Comparison of ENCODE assay signal across 8 cellular contexts in genomic region chr19:51960621-51961233, GRCh38. TPM values are rescaled to one million over a fixed set of nuclear protein-coding genes. Genes with fewer than 3 reads are reported as not detected.
DNase-seq lines count a peak whose midpoint lies in the region; ATAC-seq, FAIRE-seq and TF ChIP-seq lines count a peak whose summit lies in the region.
"Not testable (repeated sequence)": the region's sequence is repeated elsewhere in the genome, so short reads cannot be mapped to it uniquely, and the experiment has no call there.

No MANE protein-coding gene starts in this region.

- peaks cover 13% of the 10 kb centered on the region for H3K9me3 ChIP-seq in WERI-Rb-1 (ENCODE audit: severe bottlenecking)
- H3K9me3 ChIP-seq in cardiac muscle cell (ENCODE audit: low read depth); HepG2 (ENCODE audit: low read length); trophoblast cell (ENCODE audit: insufficient read depth, low read depth, low read length): not testable (repeated sequence)

- not testable (repeated sequence) for H3K27me3 ChIP-seq in WERI-Rb-1 (ENCODE audit: insufficient read depth, low read depth, severe bottlenecking); cardiac muscle cell; HepG2 (ENCODE audit: control insufficient read depth in 1 of 2, insufficient read depth in 2 of 2, low read length in 2 of 2); trophoblast cell (ENCODE audit: insufficient read depth, low read length)

- H3K4ac ChIP-seq in trophoblast cell (ENCODE audit: low read depth, low read length), result not testable (repeated sequence)

- not testable (repeated sequence) for H2AFZ ChIP-seq in HepG2 (ENCODE audit: low read length); trophoblast cell (ENCODE audit: insufficient read depth, low read length, poor library complexity)

- not testable (repeated sequence) for H3K79me1 ChIP-seq in trophoblast cell (ENCODE audit: low read length)

- not testable (repeated sequence) for TF ChIP-seq CTCF in LNCaP clone FGC (IDR thresholded peaks at IDR 0.05; ENCODE audit: control insufficient read depth, extremely low read depth, insufficient read depth); WERI-Rb-1 (IDR thresholded peaks at IDR 0.05; ENCODE audit: low read depth, low read length); cardiac muscle cell (IDR thresholded peaks at IDR 0.05; ENCODE audit: low read depth, low read length); HepG2 (CRISPR knock-in tag; IDR thresholded peaks at IDR 0.05); type B pancreatic cell (conservative IDR thresholded peaks at IDR 0.05)

- WGBS in HepG2 (ENCODE audit: low lambda C conversion rate), result 7% methylated on average over 5 of the region's 7 CpGs
- no CpG with 5 or more reads among the region's 7 CpGs for WGBS in trophoblast cell (ENCODE audit: extremely low coverage, insufficient coverage, insufficient read length)

- peak overlapping the region; percentile 40; the same call in 1 of the 2 replicates for H3K9ac ChIP-seq in HepG2 (ENCODE audit: insufficient read depth, low read depth, low read length)
- not testable (repeated sequence) for H3K9ac ChIP-seq in trophoblast cell (ENCODE audit: low read length)

- H2BK12ac ChIP-seq in trophoblast cell (ENCODE audit: low read length), result not testable (repeated sequence)

- not testable (repeated sequence) for H3K79me2 ChIP-seq in HepG2 (ENCODE audit: insufficient read depth, low read length); trophoblast cell (ENCODE audit: control insufficient read depth, insufficient read depth, low read length, poor library complexity)

- ATAC-seq in HepG2, result peak; percentile 43; the same call in 2 of the 3 replicates

- peak overlapping the region; percentile 91 for H3K27ac ChIP-seq in WERI-Rb-1
- H3K27ac ChIP-seq in cardiac muscle cell, result peak overlapping the region; percentile 89
- H3K27ac ChIP-seq in HepG2 (ENCODE audit: extremely low read length, insufficient read depth, low read length), result peak overlapping the region; percentile 74
- peak overlapping the region; percentile 3 for H3K27ac ChIP-seq in trophoblast cell (ENCODE audit: low read depth, low read length)

- H2BK120ac ChIP-seq in trophoblast cell (ENCODE audit: insufficient read depth, low read length, poor library complexity), result not testable (repeated sequence)

- POLR2A ChIA-PET in HepG2 (lab: Yijun Ruan, JAX), result not testable (repeated sequence)

- not testable (repeated sequence) for H3K27me3 Mint-ChIP-seq in type B pancreatic cell

- H3K23ac ChIP-seq in trophoblast cell (ENCODE audit: low read length), result not testable (repeated sequence)

- H3K4me3 ChIP-seq in LNCaP clone FGC (ENCODE audit: low read depth, low read length); WERI-Rb-1 (ENCODE audit: low read depth, low read length); cardiac muscle cell; trophoblast cell (ENCODE audit: low read depth, low read length): not testable (repeated sequence)
- peak overlapping the region in 1 of 3 experiments; percentile 19; a peak in 1 of 6 replicates for H3K4me3 ChIP-seq in HepG2 (replicated peaks in 1 of 3; ENCODE audit: insufficient read depth in 1 of 3, low read depth in 2 of 3, low read length in 3 of 3)

- H2AK5ac ChIP-seq in trophoblast cell (ENCODE audit: low read length), result not testable (repeated sequence)

- H3K36me3 Mint-ChIP-seq in type B pancreatic cell, result peaks cover 32% of the 10 kb centered on the region

- CTCF ChIA-PET in HepG2 (lab: Yijun Ruan, JAX; ENCODE audit: low intra/inter-chr PET ratio, low total read pairs), result not testable (repeated sequence)

- BruUV-seq in HepG2 (replicated peaks; lab: Mats Ljungman, UMichigan), result not testable (repeated sequence)

- peaks cover 16% of the 10 kb centered on the region for H3K9me3 Mint-ChIP-seq in type B pancreatic cell

- in situ Hi-C loops in HepG2 (cut with HindIII; ENCODE audit: extremely low pct_ligation_motif_present, low pct_unique_long_range_greater_than_20kb), result not testable (repeated sequence)

- H4K8ac ChIP-seq in trophoblast cell (ENCODE audit: low read depth, low read length), result not testable (repeated sequence)

- not testable (repeated sequence) for H2BK5ac ChIP-seq in trophoblast cell (ENCODE audit: low read depth, low read length, poor library complexity)

- H3K4me1 ChIP-seq in cardiac muscle cell (ENCODE audit: low read depth) (peaks cover 16% of the 10 kb centered on the region), HepG2 (ENCODE audit: insufficient read depth, low read length) (peaks cover 59% of the 10 kb centered on the region)
- H3K4me1 ChIP-seq in trophoblast cell (ENCODE audit: control insufficient read depth in 1 of 2, insufficient read depth in 2 of 2, low read length in 2 of 2), result not testable (repeated sequence)

- not testable (repeated sequence) for H3K4me1 Mint-ChIP-seq in type B pancreatic cell (ENCODE audit: unreplicated experiment)

- TF ChIP-seq POLR2A in HepG2 (IDR thresholded peaks at IDR 0.05; ENCODE audit: insufficient read depth in 1 of 2, low read depth in 2 of 2, low read length in 2 of 2), result not testable (repeated sequence)

- peak; percentile 49 for DNase-seq in DMS53 (lab: John Stamatoyannopoulos, UW)
- DNase-seq in LNCaP clone FGC (ENCODE audit: low read depth), result peak; percentile 82
- peak; percentile 93 for DNase-seq in OCI-M1 (lab: John Stamatoyannopoulos, UW)
- DNase-seq in WERI-Rb-1, result peak; percentile 91
- DNase-seq in cardiac muscle cell (ENCODE audit: low read depth in 1 of 2, low spot score in 1 of 2), result peak; percentile 46 to 52
- DNase-seq in HepG2 (ENCODE audit: low spot score), result peak; percentile 62
- DNase-seq in trophoblast cell; type B pancreatic cell (ENCODE audit: extremely low spot score, unreplicated experiment): not testable (repeated sequence)

- not testable (repeated sequence) for TF ChIP-seq RAD21 in HepG2 (CRISPR knock-in tag; IDR thresholded peaks at IDR 0.05)

- H3K18ac ChIP-seq in trophoblast cell (ENCODE audit: low read length), result not testable (repeated sequence)

- not testable (repeated sequence) for H4K91ac ChIP-seq in trophoblast cell (ENCODE audit: low read depth, low read length)

- TF ChIP-seq EP300 in HepG2 (IDR thresholded peaks at IDR 0.05; ENCODE audit: low read depth in 2 of 2, low read length in 2 of 2), result peak in 1 of 2 experiments; percentile 13; a peak in 1 of 4 replicates
- TF ChIP-seq EP300 in HepG2 (CRISPR knock-in tag; IDR thresholded peaks at IDR 0.05; ENCODE audit: borderline replicate concordance), result peak; percentile 51; the same call in 1 of the 2 replicates

- H4K12ac ChIP-seq in trophoblast cell (ENCODE audit: low read depth, low read length), result not testable (repeated sequence)

- intact Hi-C loops in HepG2 (cut with micrococcal nuclease; ENCODE audit: unreplicated experiment), result not testable (repeated sequence)

- peak overlapping the region; percentile 62 for H3K4me2 ChIP-seq in HepG2 (ENCODE audit: low read depth, low read length)
- H3K4me2 ChIP-seq in trophoblast cell (ENCODE audit: low read length), result not testable (repeated sequence)

- not testable (repeated sequence) for H3K14ac ChIP-seq in trophoblast cell (ENCODE audit: low read length)

- not testable (repeated sequence) for FAIRE-seq in HepG2 (lab: Jason Lieb, UNC)

- not testable (repeated sequence) for H4K20me1 ChIP-seq in HepG2 (ENCODE audit: insufficient read depth, low read length)

- peaks cover 35% of the 10 kb centered on the region for H3K36me3 ChIP-seq in WERI-Rb-1
- not testable (repeated sequence) for H3K36me3 ChIP-seq in cardiac muscle cell
- H3K36me3 ChIP-seq in HepG2 (replicated peaks in 1 of 2; ENCODE audit: control insufficient read depth in 1 of 2, insufficient read depth in 2 of 2, low read length in 2 of 2), result peaks cover 0 to 15% of the 10 kb centered on the region in 2 experiments; a peak in 2 of 5 replicates
- peaks cover 4 to 11% of the 10 kb centered on the region in 2 experiments for H3K36me3 ChIP-seq in trophoblast cell (ENCODE audit: control insufficient read depth in 1 of 2, insufficient read depth in 2 of 2, low read length in 2 of 2)

- not testable (repeated sequence) for H3K4me3 Mint-ChIP-seq in type B pancreatic cell

- peak overlapping the region; percentile 14 for H3K27ac Mint-ChIP-seq in type B pancreatic cell

RNA-seq across cellular contexts. Expression of gene ZNF350, which starts 25.9 kb away (rescaled TPM):
- total RNA-seq in cardiac muscle cell (7.4 and 10.4 TPM in 2 replicates), HepG2 (2016; rRNA removed; fragmentation: Illumina TruSeq; extraction: Trizol) (6.9 and 10.0 TPM in 2 replicates), type B pancreatic cell (ENCODE audit: low replicate concordance) (10.4 and 14.2 TPM in 2 replicates)
- polyA plus RNA-seq in cardiac muscle cell (9.2 and 12.0 TPM in 2 replicates), HepG2 (2011; rRNA removed) (3.0 and 3.7 TPM in 2 replicates)
- 1.2 and 5.9 TPM in 2 replicates for total RNA-seq in HepG2 (2016; cell fraction: cytosol; rRNA removed; fragmentation: Illumina TruSeq; extraction: Trizol; ENCODE audit: low read depth)
- 6.7 and 9.5 TPM in 2 replicates for total RNA-seq in HepG2 (2016; cell fraction: insoluble cytoplasmic fraction; rRNA removed; fragmentation: Illumina TruSeq; extraction: Trizol)
- total RNA-seq in HepG2 (2016; cell fraction: membrane; rRNA removed; fragmentation: Illumina TruSeq; extraction: Trizol), result 2.5 and 4.6 TPM in 2 replicates
- 5.4 and 7.0 TPM in 2 replicates for total RNA-seq in HepG2 (2016; cell fraction: nucleus; rRNA removed; fragmentation: Illumina TruSeq; extraction: Trizol)
- polyA plus RNA-seq in HepG2 (2011; cell fraction: cytosol; rRNA removed), result 1.4 and 2.2 TPM in 2 replicates
- 2.1 and 3.4 TPM in 2 replicates for polyA plus RNA-seq in HepG2 (2011; cell fraction: nucleus; rRNA removed)
- polyA plus RNA-seq in HepG2 (2012), result 3.9 and 5.3 TPM in 2 replicates
- 0.47 and 0.63 TPM in 2 replicates for polyA plus RNA-seq in HepG2 (2016; cell fraction: cytosol; fragmentation: Illumina TruSeq; extraction: Trizol; ENCODE audit: low read depth)
- 6.3 and 6.4 TPM in 2 replicates for polyA plus RNA-seq in HepG2 (2016; cell fraction: insoluble cytoplasmic fraction; fragmentation: Illumina TruSeq; extraction: Trizol; ENCODE audit: low read depth)
- 0.85 and 0.90 TPM in 2 replicates for polyA plus RNA-seq in HepG2 (2016; cell fraction: membrane; fragmentation: Illumina TruSeq; extraction: Trizol; ENCODE audit: low read depth)
- polyA plus RNA-seq in HepG2 (2016; cell fraction: nucleus; fragmentation: Illumina TruSeq; extraction: Trizol; ENCODE audit: insufficient read depth, low read depth), result 4.3 and 11.1 TPM in 2 replicates
- 1.6 and 2.6 TPM in 2 replicates for polyA minus RNA-seq in HepG2 (2011; rRNA and poly(A)+ RNA removed; ENCODE audit: low replicate concordance)
- polyA minus RNA-seq in HepG2 (2011; cell fraction: cytosol; rRNA and poly(A)+ RNA removed), result 2.6 and 4.0 TPM in 2 replicates
- polyA minus RNA-seq in HepG2 (2011; cell fraction: nucleus; rRNA and poly(A)+ RNA removed), result 14.8 and 18.3 TPM in 2 replicates
- 5.1 and 5.2 TPM in 2 replicates for polyA plus RNA-seq in trophoblast cell (2013)

RNA-seq across cellular contexts. Expression of gene ZNF613, which starts 33.5 kb away (rescaled TPM):
- total RNA-seq in cardiac muscle cell (7.1 and 14.4 TPM in 2 replicates), HepG2 (2016; rRNA removed; fragmentation: Illumina TruSeq; extraction: Trizol) (8.3 and 9.6 TPM in 2 replicates), type B pancreatic cell (ENCODE audit: low replicate concordance) (8.9 and 9.3 TPM in 2 replicates)
- polyA plus RNA-seq in cardiac muscle cell (9.3 and 11.6 TPM in 2 replicates), HepG2 (2011; rRNA removed) (3.6 and 3.7 TPM in 2 replicates)
- total RNA-seq in HepG2 (2016; cell fraction: cytosol; rRNA removed; fragmentation: Illumina TruSeq; extraction: Trizol; ENCODE audit: low read depth), result 1.7 and 1.9 TPM in 2 replicates
- 6.6 and 9.2 TPM in 2 replicates for total RNA-seq in HepG2 (2016; cell fraction: insoluble cytoplasmic fraction; rRNA removed; fragmentation: Illumina TruSeq; extraction: Trizol)
- total RNA-seq in HepG2 (2016; cell fraction: membrane; rRNA removed; fragmentation: Illumina TruSeq; extraction: Trizol), result 3.4 and 3.8 TPM in 2 replicates
- total RNA-seq in HepG2 (2016; cell fraction: nucleus; rRNA removed; fragmentation: Illumina TruSeq; extraction: Trizol), result 6.4 and 7.1 TPM in 2 replicates
- polyA plus RNA-seq in HepG2 (2011; cell fraction: cytosol; rRNA removed), result 1.8 and 2.5 TPM in 2 replicates
- 3.3 and 4.1 TPM in 2 replicates for polyA plus RNA-seq in HepG2 (2011; cell fraction: nucleus; rRNA removed)
- polyA plus RNA-seq in HepG2 (2012), result 2.3 and 3.3 TPM in 2 replicates
- polyA plus RNA-seq in HepG2 (2016; cell fraction: cytosol; fragmentation: Illumina TruSeq; extraction: Trizol; ENCODE audit: low read depth), result 0.77 TPM in 2 replicates
- polyA plus RNA-seq in HepG2 (2016; cell fraction: insoluble cytoplasmic fraction; fragmentation: Illumina TruSeq; extraction: Trizol; ENCODE audit: low read depth), result 4.8 and 6.5 TPM in 2 replicates
- polyA plus RNA-seq in HepG2 (2016; cell fraction: membrane; fragmentation: Illumina TruSeq; extraction: Trizol; ENCODE audit: low read depth), result 0.82 and 1.8 TPM in 2 replicates
- 7.2 and 8.4 TPM in 2 replicates for polyA plus RNA-seq in HepG2 (2016; cell fraction: nucleus; fragmentation: Illumina TruSeq; extraction: Trizol; ENCODE audit: insufficient read depth, low read depth)
- 2.5 and 3.5 TPM in 2 replicates for polyA minus RNA-seq in HepG2 (2011; rRNA and poly(A)+ RNA removed; ENCODE audit: low replicate concordance)
- polyA minus RNA-seq in HepG2 (2011; cell fraction: cytosol; rRNA and poly(A)+ RNA removed), result 2.9 and 3.9 TPM in 2 replicates
- polyA minus RNA-seq in HepG2 (2011; cell fraction: nucleus; rRNA and poly(A)+ RNA removed), result 14.9 and 18.2 TPM in 2 replicates
- 3.6 and 3.8 TPM in 2 replicates for polyA plus RNA-seq in trophoblast cell (2013)

RNA-seq across cellular contexts. Expression of gene ZNF615, which starts 47.3 kb away (rescaled TPM):
- total RNA-seq in cardiac muscle cell, result 7.9 and 11.7 TPM in 2 replicates
- 5.8 and 9.4 TPM in 2 replicates for polyA plus RNA-seq in cardiac muscle cell
- 7.8 and 13.9 TPM in 2 replicates for total RNA-seq in HepG2 (2016; rRNA removed; fragmentation: Illumina TruSeq; extraction: Trizol)
- 1.2 and 1.9 TPM in 2 replicates for total RNA-seq in HepG2 (2016; cell fraction: cytosol; rRNA removed; fragmentation: Illumina TruSeq; extraction: Trizol; ENCODE audit: low read depth)
- 8.6 and 12.8 TPM in 2 replicates for total RNA-seq in HepG2 (2016; cell fraction: insoluble cytoplasmic fraction; rRNA removed; fragmentation: Illumina TruSeq; extraction: Trizol)
- total RNA-seq in HepG2 (2016; cell fraction: membrane; rRNA removed; fragmentation: Illumina TruSeq; extraction: Trizol), result 4.1 and 4.7 TPM in 2 replicates
- total RNA-seq in HepG2 (2016; cell fraction: nucleus; rRNA removed; fragmentation: Illumina TruSeq; extraction: Trizol), result 7.5 and 10.2 TPM in 2 replicates
- polyA plus RNA-seq in HepG2 (2011; rRNA removed), result 5.1 and 5.2 TPM in 2 replicates
- polyA plus RNA-seq in HepG2 (2011; cell fraction: cytosol; rRNA removed), result 2.1 and 3.2 TPM in 2 replicates
- polyA plus RNA-seq in HepG2 (2011; cell fraction: nucleus; rRNA removed), result 4.5 and 8.3 TPM in 2 replicates
- polyA plus RNA-seq in HepG2 (2012), result 6.5 and 6.9 TPM in 2 replicates
- polyA plus RNA-seq in HepG2 (2016; cell fraction: cytosol; fragmentation: Illumina TruSeq; extraction: Trizol; ENCODE audit: low read depth), result 0.46 and 0.55 TPM in 2 replicates
- polyA plus RNA-seq in HepG2 (2016; cell fraction: insoluble cytoplasmic fraction; fragmentation: Illumina TruSeq; extraction: Trizol; ENCODE audit: low read depth), result 6.9 and 7.6 TPM in 2 replicates
- 0.94 and 1.3 TPM in 2 replicates for polyA plus RNA-seq in HepG2 (2016; cell fraction: membrane; fragmentation: Illumina TruSeq; extraction: Trizol; ENCODE audit: low read depth)
- 9.7 and 9.8 TPM in 2 replicates for polyA plus RNA-seq in HepG2 (2016; cell fraction: nucleus; fragmentation: Illumina TruSeq; extraction: Trizol; ENCODE audit: insufficient read depth, low read depth)
- polyA minus RNA-seq in HepG2 (2011; rRNA and poly(A)+ RNA removed; ENCODE audit: low replicate concordance), result 5.1 and 7.0 TPM in 2 replicates
- polyA minus RNA-seq in HepG2 (2011; cell fraction: cytosol; rRNA and poly(A)+ RNA removed), result 5.5 and 7.0 TPM in 2 replicates
- polyA minus RNA-seq in HepG2 (2011; cell fraction: nucleus; rRNA and poly(A)+ RNA removed), result 16.0 and 28.8 TPM in 2 replicates
- 5.6 and 5.7 TPM in 2 replicates for polyA plus RNA-seq in trophoblast cell (2013)
- 10.6 and 14.2 TPM in 2 replicates for total RNA-seq in type B pancreatic cell (ENCODE audit: low replicate concordance)

RNA-seq across cellular contexts. Expression of gene ZNF649, which starts 55.9 kb away (rescaled TPM):
- total RNA-seq in cardiac muscle cell (17.3 and 26.3 TPM in 2 replicates), HepG2 (2016; rRNA removed; fragmentation: Illumina TruSeq; extraction: Trizol) (13.4 and 13.9 TPM in 2 replicates), type B pancreatic cell (ENCODE audit: low replicate concordance) (23.6 and 28.8 TPM in 2 replicates)
- polyA plus RNA-seq in cardiac muscle cell (17.4 and 18.1 TPM in 2 replicates), HepG2 (2011; rRNA removed) (2.6 and 3.0 TPM in 2 replicates)
- 1.3 TPM in 2 replicates for total RNA-seq in HepG2 (2016; cell fraction: cytosol; rRNA removed; fragmentation: Illumina TruSeq; extraction: Trizol; ENCODE audit: low read depth)
- total RNA-seq in HepG2 (2016; cell fraction: insoluble cytoplasmic fraction; rRNA removed; fragmentation: Illumina TruSeq; extraction: Trizol), result 12.6 and 13.3 TPM in 2 replicates
- total RNA-seq in HepG2 (2016; cell fraction: membrane; rRNA removed; fragmentation: Illumina TruSeq; extraction: Trizol), result 3.4 and 5.6 TPM in 2 replicates
- total RNA-seq in HepG2 (2016; cell fraction: nucleus; rRNA removed; fragmentation: Illumina TruSeq; extraction: Trizol), result 18.1 and 25.0 TPM in 2 replicates
- polyA plus RNA-seq in HepG2 (2011; cell fraction: cytosol; rRNA removed), result 0.82 and 1.4 TPM in 2 replicates
- polyA plus RNA-seq in HepG2 (2011; cell fraction: nucleus; rRNA removed), result 5.4 and 5.9 TPM in 2 replicates
- polyA plus RNA-seq in HepG2 (2012), result 2.4 and 4.6 TPM in 2 replicates
- 0.31 and 0.35 TPM in 2 replicates for polyA plus RNA-seq in HepG2 (2016; cell fraction: cytosol; fragmentation: Illumina TruSeq; extraction: Trizol; ENCODE audit: low read depth)
- polyA plus RNA-seq in HepG2 (2016; cell fraction: insoluble cytoplasmic fraction; fragmentation: Illumina TruSeq; extraction: Trizol; ENCODE audit: low read depth), result 6.6 and 6.8 TPM in 2 replicates
- 0.82 and 1.0 TPM in 2 replicates for polyA plus RNA-seq in HepG2 (2016; cell fraction: membrane; fragmentation: Illumina TruSeq; extraction: Trizol; ENCODE audit: low read depth)
- polyA plus RNA-seq in HepG2 (2016; cell fraction: nucleus; fragmentation: Illumina TruSeq; extraction: Trizol; ENCODE audit: insufficient read depth, low read depth), result 7.2 and 10.7 TPM in 2 replicates
- polyA minus RNA-seq in HepG2 (2011; rRNA and poly(A)+ RNA removed; ENCODE audit: low replicate concordance), result 0.12 and 6.1 TPM in 2 replicates
- 3.3 and 3.6 TPM in 2 replicates for polyA minus RNA-seq in HepG2 (2011; cell fraction: cytosol; rRNA and poly(A)+ RNA removed)
- polyA minus RNA-seq in HepG2 (2011; cell fraction: nucleus; rRNA and poly(A)+ RNA removed), result 37.2 and 49.7 TPM in 2 replicates
- 10.0 and 11.0 TPM in 2 replicates for polyA plus RNA-seq in trophoblast cell (2013)

Comparison
In these comparisons a context has a peak if more than half of its experiments do, and no peak if none do; other contexts are left out.
1. H3K27ac ChIP-seq: peak in every context shown above with its lines; median percentile 91 in WERI-Rb-1; 89 in cardiac muscle cell; 74 in HepG2; 3 in trophoblast cell.